8 cellular contexts compared by ENCODE assay signal in the genomic region with DNA sequence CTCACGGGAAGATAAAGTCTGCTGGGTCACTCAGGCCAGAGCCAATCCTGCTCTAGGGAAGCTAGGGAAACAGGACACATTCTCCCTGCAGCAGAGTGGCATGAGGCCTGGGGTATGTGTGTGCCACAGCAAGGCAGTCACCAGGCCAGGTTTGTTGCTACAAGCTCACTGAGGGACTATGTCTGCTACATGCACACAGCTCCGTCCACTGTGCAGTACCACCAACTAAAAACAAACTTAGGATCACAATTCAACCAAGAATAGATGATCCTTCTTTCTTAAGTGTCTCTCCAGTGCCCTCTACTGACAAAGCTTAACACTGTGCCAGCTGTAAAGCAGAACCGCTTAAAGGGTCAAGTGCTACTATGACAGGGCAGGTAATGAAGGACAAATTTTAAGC.
A peak's percentile ranks its signal among the peaks of the same experiment; 100 is the strongest.
DNase-seq lines count a peak whose midpoint lies in the region; ATAC-seq and TF ChIP-seq lines count a peak whose summit lies in the region.

No MANE protein-coding gene starts in this region.

- H3K9me3 Mint-ChIP-seq in CD14-positive monocyte = no peaks in the 10 kb centered on the region
- peaks cover 0 to 4% (median 0%) of the 10 kb centered on the region in 7 donors for H3K9me3 Mint-ChIP-seq in naive B cell

- peak; percentile 83 for ATAC-seq in GM18870 (IDR thresholded peaks at IDR 0.05; ENCODE audit: unreplicated experiment)
- peak; percentile 68 for ATAC-seq in HG03196 (IDR thresholded peaks at IDR 0.05; ENCODE audit: unreplicated experiment)
- peak; percentile 68; the same call in 1 of the 2 replicates for ATAC-seq in Panc1
- peak; percentile 42 to 65 for ATAC-seq in naive B cell (ENCODE audit: low read depth in 2 of 2)
- no peak for ATAC-seq in GM19452 (IDR thresholded peaks at IDR 0.05; ENCODE audit: unreplicated experiment)

- DNase-seq in CD14-positive monocyte (ENCODE audit: low spot score) (no peak), Panc1 (ENCODE audit: low read depth, low spot score) (peak; percentile 24), mammary epithelial cell (no peak), naive B cell (peak; percentile 25), thyroid gland (no peak)

- H3K4me2 ChIP-seq in mammary epithelial cell (ENCODE audit: insufficient read depth, low read depth, low read length) = no peak overlapping the region

- no peak overlapping the region for H3K27ac Mint-ChIP-seq in CD14-positive monocyte
- no peak overlapping the region for H3K27ac Mint-ChIP-seq in naive B cell

- no peak for TF ChIP-seq POLR2A in thyroid gland (IDR thresholded peaks at IDR 0.05)

- peak; percentile 36 for TF ChIP-seq CTCF in CD14-positive monocyte (IDR thresholded peaks at IDR 0.05)
- TF ChIP-seq CTCF in Panc1 (IDR thresholded peaks at IDR 0.05) = peak; percentile 46
- TF ChIP-seq CTCF in mammary epithelial cell (conservative IDR thresholded peaks at IDR 0.05 in 1 of 2, IDR thresholded peaks at IDR 0.05 in 1 of 2; ENCODE audit: extremely low read depth in 1 of 2, insufficient read depth in 1 of 2, low read depth in 1 of 2, low read length in 2 of 2) = peak; percentile 33 to 36
- TF ChIP-seq CTCF in thyroid gland (IDR thresholded peaks at IDR 0.05) = peak in 2 of 6 experiments; percentile 14 to 20

- CTCF ChIA-PET in Panc1 (lab: Charles Lee) = interaction anchor here (1.2 kb wide), 1 partner anchor 473 kb away, joined by 3 read pairs; no protein-coding TSS in a partner anchor
- CTCF ChIA-PET in mammary epithelial cell (lab: Charles Lee; ENCODE audit: low non-redundant PET) = no interaction called here

- H3K79me2 ChIP-seq in mammary epithelial cell (ENCODE audit: insufficient read depth, low read length) = peaks cover 70% of the 10 kb centered on the region

- no peak overlapping the region for H3K4me3 ChIP-seq in Panc1 (ENCODE audit: low read depth in 2 of 2, low read length in 2 of 2)
- H3K4me3 ChIP-seq in mammary epithelial cell (replicated peaks in 1 of 3; ENCODE audit: insufficient read depth in 1 of 3, low read depth in 2 of 3, low read length in 3 of 3) = no peak overlapping the region
- no peak overlapping the region for H3K4me3 ChIP-seq in thyroid gland (replicated peaks in 1 of 3)

- H3K27ac ChIP-seq in Panc1 (ENCODE audit: low read length) = no peak overlapping the region
- H3K27ac ChIP-seq in mammary epithelial cell (ENCODE audit: insufficient read depth, low read depth, low read length) = no peak overlapping the region
- H3K27ac ChIP-seq in thyroid gland = no peak overlapping the region

- dilution Hi-C loops in mammary epithelial cell (cut with HindIII; ENCODE audit: low sequenced_read_pairs) = no loop called here

- H3K36me3 ChIP-seq in Panc1 (ENCODE audit: control insufficient read depth, insufficient read depth, low read length) (no peaks in the 10 kb centered on the region), mammary epithelial cell (ENCODE audit: insufficient read depth, low read length) (no peaks in the 10 kb centered on the region), thyroid gland (no peaks in the 10 kb centered on the region)

- H3K9me3 ChIP-seq in Panc1 (ENCODE audit: control insufficient read depth, insufficient read depth, low read depth, low read length) (no peaks in the 10 kb centered on the region), mammary epithelial cell (replicated peaks; ENCODE audit: insufficient read depth, low read length) (peaks cover 4% of the 10 kb centered on the region), thyroid gland (no peaks in the 10 kb centered on the region)

- H3K4me1 ChIP-seq in Panc1 (ENCODE audit: control insufficient read depth, insufficient read depth, low read length) = no peaks in the 10 kb centered on the region
- H3K4me1 ChIP-seq in mammary epithelial cell (ENCODE audit: insufficient read depth, low read length) = no peaks in the 10 kb centered on the region
- no peaks in the 10 kb centered on the region for H3K4me1 ChIP-seq in thyroid gland

- POLR2A ChIA-PET in Panc1 (lab: Charles Lee) = no interaction called here

- H3K36me3 Mint-ChIP-seq in CD14-positive monocyte (no peaks in the 10 kb centered on the region), naive B cell (no peaks in the 10 kb centered on the region)

- H3K27me3 ChIP-seq in Panc1 (ENCODE audit: control insufficient read depth, insufficient read depth, low read length) = no peaks in the 10 kb centered on the region
- H3K27me3 ChIP-seq in mammary epithelial cell (ENCODE audit: insufficient read depth, low read length) = no peaks in the 10 kb centered on the region
- H3K27me3 ChIP-seq in thyroid gland = no peaks in the 10 kb centered on the region

- no peak overlapping the region for H2AFZ ChIP-seq in mammary epithelial cell (ENCODE audit: low read depth, low read length)

- H4K20me1 ChIP-seq in mammary epithelial cell (ENCODE audit: insufficient read depth, low read length) = no peaks in the 10 kb centered on the region

- H3K9ac ChIP-seq in mammary epithelial cell (ENCODE audit: insufficient read depth, low read length) = no peak overlapping the region

- intact Hi-C loops in CD14-positive monocyte (cut with micrococcal nuclease) = no loop called here
- intact Hi-C loops in Panc1 (cut with micrococcal nuclease; ENCODE audit: unreplicated experiment) = no loop called here
- intact Hi-C loops in mammary epithelial cell (cut with micrococcal nuclease) = no loop called here
- intact Hi-C loops in thyroid gland (cut with DNase I) = no loop called here

- 96% methylated on average over 3 of the region's 3 CpGs for WGBS in mammary epithelial cell (ENCODE audit: low coverage, missing lambda C conversion rate)
- 90 to 92% methylated on average over 3 of the region's 3 CpGs for WGBS in thyroid gland, 2 donors

- BruUV-seq in Panc1 (replicated peaks; lab: Mats Ljungman, UMichigan) (no TSS peak), mammary epithelial cell (replicated peaks; lab: Mats Ljungman, UMichigan) (no TSS peak)

- in situ Hi-C loops in Panc1 (cut with HindIII; ENCODE audit: low pct_unique_long_range_greater_than_20kb, low sequenced_read_pairs) = no loop called here
- in situ Hi-C loops in mammary epithelial cell (cut with MboI; ENCODE audit: low sequenced_read_pairs in 2 of 2) = no loop called here

- no peak overlapping the region for H3K4me3 Mint-ChIP-seq in CD14-positive monocyte
- H3K4me3 Mint-ChIP-seq in naive B cell = no peak overlapping the region

- no peaks in the 10 kb centered on the region for H3K4me1 Mint-ChIP-seq in CD14-positive monocyte
- H3K4me1 Mint-ChIP-seq in naive B cell = no peaks in the 10 kb centered on the region

- peaks cover 0 to 2% (median 1%) of the 10 kb centered on the region in 3 donors for H3K27me3 Mint-ChIP-seq in CD14-positive monocyte (ENCODE audit: low read depth in 3 of 3)
- H3K27me3 Mint-ChIP-seq in naive B cell = peaks cover 0 to 8% (median 0%) of the 10 kb centered on the region in 3 donors

Comparison
In these comparisons a context has a peak if more than half of its experiments do, and no peak if none do; other contexts are left out.
1. DNase-seq: peak in Panc1 (single experiment) and naive B cell (single experiment); none in CD14-positive monocyte (single experiment), mammary epithelial cell (single experiment) and thyroid gland (0 of 2).